In the genomic region with DNA sequence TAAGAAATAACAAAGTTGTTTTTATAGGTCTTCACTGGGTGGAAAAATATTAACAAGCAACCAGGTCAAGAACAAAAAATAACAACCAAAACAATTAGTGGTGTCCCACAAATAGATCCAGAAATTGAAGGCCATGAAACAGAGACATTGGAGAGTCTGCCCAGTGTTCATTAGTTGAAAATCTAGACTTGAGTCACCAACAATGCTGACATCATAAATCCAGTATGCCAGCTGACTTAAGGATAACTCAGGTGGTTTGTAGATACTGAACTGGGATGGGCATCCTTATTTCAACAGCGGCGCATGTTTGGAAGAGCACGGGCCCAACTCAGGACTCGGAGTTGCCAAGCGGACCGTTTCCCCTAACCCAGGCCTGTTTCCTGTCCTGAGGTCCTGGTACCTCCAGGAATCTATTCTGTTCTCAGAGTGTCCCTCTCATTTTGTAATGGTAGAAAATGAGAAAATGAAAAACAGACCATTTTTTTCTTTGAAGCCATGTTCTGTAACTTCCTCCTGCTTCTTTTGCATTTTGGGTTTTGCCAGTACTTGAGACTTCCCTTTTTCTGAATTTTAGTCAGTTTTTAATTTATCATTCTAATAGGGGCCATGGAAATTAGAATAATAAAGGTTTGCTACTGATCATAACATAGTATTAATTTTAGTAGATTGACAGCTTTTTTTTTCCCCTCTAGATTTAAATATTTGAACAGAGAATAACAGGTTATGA, we compare ENCODE assay signal across 8 cellular contexts.
DNase-seq lines count a peak whose midpoint lies in the region; ATAC-seq and TF ChIP-seq lines count a peak whose summit lies in the region.

No MANE protein-coding gene starts in this region.

- TF ChIP-seq POLR2A in esophagus muscularis mucosa (IDR thresholded peaks at IDR 0.05; ENCODE audit: low read depth): no peak

- H3K4me1 ChIP-seq in HEK293 (ENCODE audit: control insufficient read depth, insufficient read depth, low read length): peaks cover 41% of the 10 kb centered on the region
- H3K4me1 ChIP-seq in effector memory CD4-positive, alpha-beta T cell (ENCODE audit: control insufficient read depth, insufficient read depth, low read length, poor library complexity, severe bottlenecking): peaks cover 90% of the 10 kb centered on the region
- peaks cover 14 to 35% (median 30%) of the 10 kb centered on the region in 4 donors for H3K4me1 ChIP-seq in esophagus muscularis mucosa

- H3K4me3 ChIP-seq in HEK293 (ENCODE audit: low read depth, low read length): no peak overlapping the region
- no peak overlapping the region for H3K4me3 ChIP-seq in effector memory CD4-positive, alpha-beta T cell (ENCODE audit: insufficient read depth, low read depth, low read length, poor library complexity, severe bottlenecking)
- H3K4me3 ChIP-seq in esophagus muscularis mucosa: no peak overlapping the region

- DNase-seq in MV-4-11 (lab: John Stamatoyannopoulos, UW): peak; percentile 65
- DNase-seq in effector memory CD4-positive, alpha-beta T cell: no peak
- no peak for DNase-seq in esophagus muscularis mucosa (ENCODE audit: extremely low spot score)
- no peak for DNase-seq in stimulated activated CD4-positive, alpha-beta T cell treated with anti-CD3 and anti-CD28 coated beads, Interleukin-15, amount 100 ng/mL, for 24 hours
- no peak for DNase-seq in GM10266 (ENCODE audit: extremely low spot score)
- DNase-seq in stimulated activated CD4-positive, alpha-beta T cell treated with anti-CD3 and anti-CD28 coated beads, Interleukin-1b, Interleukin-23, amount 100 ng/mL, for 48 hours: no peak

- 93% methylated on average over 6 of the region's 6 CpGs for WGBS in esophagus muscularis mucosa

- ATAC-seq in GM18498 (IDR thresholded peaks at IDR 0.05; ENCODE audit: unreplicated experiment): peak; percentile 9

- no peak for TF ChIP-seq EP300 in esophagus muscularis mucosa (IDR thresholded peaks at IDR 0.05)

- POLR2A ChIA-PET in HEK293 (lab: Yijun Ruan, JAX): interaction anchor here (1.2 kb wide), 1 partner anchor 12 kb away, joined by 4 read pairs; no protein-coding TSS in a partner anchor

- no peak for TF ChIP-seq CTCF in HEK293 (tag by site-specific recombination; IDR thresholded peaks at IDR 0.05)
- no peak for TF ChIP-seq CTCF in esophagus muscularis mucosa (IDR thresholded peaks at IDR 0.05)
- TF ChIP-seq CTCF in GM10266 (IDR thresholded peaks at IDR 0.05; ENCODE audit: control insufficient read depth, insufficient read depth, low read depth, missing control alignments): no peak

- H3K9me3 ChIP-seq in HEK293 (ENCODE audit: control insufficient read depth, insufficient read depth, low read depth, low read length) (no peaks in the 10 kb centered on the region), esophagus muscularis mucosa (no peaks in the 10 kb centered on the region)
- no peaks in the 10 kb centered on the region for H3K9me3 ChIP-seq in effector memory CD4-positive, alpha-beta T cell (ENCODE audit: control insufficient read depth, low read length)

- H3K36me3 ChIP-seq in HEK293 (ENCODE audit: control insufficient read depth in 2 of 2, insufficient read depth in 1 of 2, low read length in 2 of 2) (no peaks in the 10 kb centered on the region), esophagus muscularis mucosa (no peaks in the 10 kb centered on the region)
- no peaks in the 10 kb centered on the region for H3K36me3 ChIP-seq in effector memory CD4-positive, alpha-beta T cell (ENCODE audit: control insufficient read depth, insufficient read depth, low read length)

- H3K27ac ChIP-seq in HEK293 (ENCODE audit: extremely low read depth, low read depth, low read length) (no peak overlapping the region), esophagus muscularis mucosa (replicated peaks in 1 of 4) (no peak overlapping the region)
- H3K27ac ChIP-seq in effector memory CD4-positive, alpha-beta T cell (ENCODE audit: insufficient read depth, low read length, poor library complexity, severe bottlenecking): peak overlapping the region; percentile 91

- CTCF ChIA-PET in HEK293 (lab: Yijun Ruan, JAX): no interaction called here

- intact Hi-C loops in esophagus muscularis mucosa (cut with DNase I): loop anchor here (10.0 kb wide), 1 partner anchor 291 kb away; a partner anchor contains a TSS

- no peaks in the 10 kb centered on the region for H3K27me3 ChIP-seq in effector memory CD4-positive, alpha-beta T cell (replicated peaks; ENCODE audit: control insufficient read depth, insufficient read depth, low read length, poor library complexity, severe bottlenecking)
- H3K27me3 ChIP-seq in esophagus muscularis mucosa: no peaks in the 10 kb centered on the region

TF ChIP-seq in HEK293, 187 proteins besides CTCF, POLR2A, EP300 and RAD21:
- TF ChIP-seq ZNF335 (tag by site-specific recombination; conservative IDR thresholded peaks at IDR 0.05) (no peak), ZNF366 (tag by site-specific recombination; conservative IDR thresholded peaks at IDR 0.05) (peak; percentile 12; the same call in 1 of the 2 replicates), ZNF701 (tag by site-specific recombination; IDR thresholded peaks at IDR 0.05) (no peak), ZNF169 (tag by site-specific recombination; IDR thresholded peaks at IDR 0.05) (no peak), ZNF132 (tag by site-specific recombination; IDR thresholded peaks at IDR 0.05; ENCODE audit: borderline replicate concordance) (no peak), BCL11B (tag by site-specific recombination; IDR thresholded peaks at IDR 0.05; ENCODE audit: low read depth) (no peak), ZNF529 (tag by site-specific recombination; IDR thresholded peaks at IDR 0.05; ENCODE audit: insufficient replicate concordance) (no peak), ZNF341 (tag by site-specific recombination; IDR thresholded peaks at IDR 0.05; ENCODE audit: low read depth) (peak; percentile 37), ZNF302 (tag by site-specific recombination; IDR thresholded peaks at IDR 0.05; ENCODE audit: low read depth) (no peak), ZNF629 (tag by site-specific recombination; IDR thresholded peaks at IDR 0.05) (peak; percentile 78), ZNF791 (tag by site-specific recombination; IDR thresholded peaks at IDR 0.05) (no peak), ZNF792 (tag by site-specific recombination; IDR thresholded peaks at IDR 0.05) (no peak), ZSCAN30 (tag by site-specific recombination; IDR thresholded peaks at IDR 0.05) (no peak), ZNF76 (tag by site-specific recombination; IDR thresholded peaks at IDR 0.05; ENCODE audit: borderline replicate concordance, low read depth) (no peak), ZNF223 (tag by site-specific recombination; IDR thresholded peaks at IDR 0.05) (no peak), ZNF175 (tag by site-specific recombination; IDR thresholded peaks at IDR 0.05) (no peak), ZSCAN16 (tag by site-specific recombination; IDR thresholded peaks at IDR 0.05) (no peak), MZF1 (tag by site-specific recombination; IDR thresholded peaks at IDR 0.05; ENCODE audit: borderline replicate concordance) (no peak), ZBTB21 (tag by site-specific recombination; IDR thresholded peaks at IDR 0.05) (peak; percentile 45; the same call in 1 of the 2 replicates), ZNF214 (tag by site-specific recombination; IDR thresholded peaks at IDR 0.05; ENCODE audit: borderline replicate concordance) (no peak), WT1 (tag by site-specific recombination; IDR thresholded peaks at IDR 0.05) (no peak)
- TF ChIP-seq, protein P1, sequence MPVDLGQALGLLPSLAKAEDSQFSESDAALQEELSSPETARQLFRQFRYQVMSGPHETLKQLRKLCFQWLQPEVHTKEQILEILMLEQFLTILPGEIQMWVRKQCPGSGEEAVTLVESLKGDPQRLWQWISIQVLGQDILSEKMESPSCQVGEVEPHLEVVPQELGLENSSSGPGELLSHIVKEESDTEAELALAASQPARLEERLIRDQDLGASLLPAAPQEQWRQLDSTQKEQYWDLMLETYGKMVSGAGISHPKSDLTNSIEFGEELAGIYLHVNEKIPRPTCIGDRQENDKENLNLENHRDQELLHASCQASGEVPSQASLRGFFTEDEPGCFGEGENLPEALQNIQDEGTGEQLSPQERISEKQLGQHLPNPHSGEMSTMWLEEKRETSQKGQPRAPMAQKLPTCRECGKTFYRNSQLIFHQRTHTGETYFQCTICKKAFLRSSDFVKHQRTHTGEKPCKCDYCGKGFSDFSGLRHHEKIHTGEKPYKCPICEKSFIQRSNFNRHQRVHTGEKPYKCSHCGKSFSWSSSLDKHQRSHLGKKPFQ (tag by site-specific recombination; IDR thresholded peaks at IDR 0.05): no peak
- TF ChIP-seq, protein P2, sequence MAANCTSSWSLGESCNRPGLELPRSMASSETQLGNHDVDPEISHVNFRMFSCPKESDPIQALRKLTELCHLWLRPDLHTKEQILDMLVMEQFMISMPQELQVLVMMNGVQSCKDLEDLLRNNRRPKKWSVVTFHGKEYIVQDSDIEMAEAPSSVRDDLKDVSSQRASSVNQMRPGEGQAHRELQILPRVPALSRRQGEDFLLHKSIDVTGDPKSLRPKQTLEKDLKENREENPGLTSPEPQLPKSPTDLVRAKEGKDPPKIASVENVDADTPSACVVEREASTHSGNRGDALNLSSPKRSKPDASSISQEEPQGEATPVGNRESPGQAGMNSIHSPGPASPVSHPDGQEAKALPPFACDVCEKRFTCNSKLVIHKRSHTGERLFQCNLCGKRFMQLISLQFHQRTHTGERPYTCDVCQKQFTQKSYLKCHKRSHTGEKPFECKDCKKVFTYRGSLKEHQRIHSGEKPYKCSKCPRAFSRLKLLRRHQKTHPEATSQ (tag by site-specific recombination; IDR thresholded peaks at IDR 0.05): no peak
- TF ChIP-seq, protein P3, sequence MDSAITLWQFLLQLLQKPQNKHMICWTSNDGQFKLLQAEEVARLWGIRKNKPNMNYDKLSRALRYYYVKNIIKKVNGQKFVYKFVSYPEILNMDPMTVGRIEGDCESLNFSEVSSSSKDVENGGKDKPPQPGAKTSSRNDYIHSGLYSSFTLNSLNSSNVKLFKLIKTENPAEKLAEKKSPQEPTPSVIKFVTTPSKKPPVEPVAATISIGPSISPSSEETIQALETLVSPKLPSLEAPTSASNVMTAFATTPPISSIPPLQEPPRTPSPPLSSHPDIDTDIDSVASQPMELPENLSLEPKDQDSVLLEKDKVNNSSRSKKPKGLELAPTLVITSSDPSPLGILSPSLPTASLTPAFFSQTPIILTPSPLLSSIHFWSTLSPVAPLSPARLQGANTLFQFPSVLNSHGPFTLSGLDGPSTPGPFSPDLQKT (IDR thresholded peaks at IDR 0.05; ENCODE audit: borderline replicate concordance, low read depth, low read length): no peak
- TF ChIP-seq, protein P4, sequence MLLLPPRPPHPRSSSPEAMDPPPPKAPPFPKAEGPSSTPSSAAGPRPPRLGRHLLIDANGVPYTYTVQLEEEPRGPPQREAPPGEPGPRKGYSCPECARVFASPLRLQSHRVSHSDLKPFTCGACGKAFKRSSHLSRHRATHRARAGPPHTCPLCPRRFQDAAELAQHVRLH (tag by site-specific recombination; IDR thresholded peaks at IDR 0.05): no peak
TF ChIP-seq in HEK293: peak in this region for 4.
